Comparison of ENCODE assay signal across 28 cellular contexts in genomic region chr2:145220496-145220895, GRCh38.
DNase-seq lines count a peak whose midpoint lies in the region; ATAC-seq and TF ChIP-seq lines count a peak whose summit lies in the region.
"Had no signal": no experiment of that assay in that cellular context is flagged by ENCODE, and none has a peak within 500 bp of the region (broad histone marks: within the 10 kb centered on the region; RNA-seq: fewer than 3 reads in every experiment).

No MANE protein-coding gene starts in this region.

- H3K79me2 ChIP-seq in SK-N-SH (ENCODE audit: insufficient read depth) = no peaks in the 10 kb centered on the region
- H3K79me2 ChIP-seq: parathyroid adenoma had no signal

- CTCF ChIA-PET in SK-N-SH (lab: Yijun Ruan, JAX) = no interaction called here

- H3K27me3 ChIP-seq in SK-N-SH (ENCODE audit: insufficient read depth) = no peaks in the 10 kb centered on the region
- H3K27me3 ChIP-seq: adrenal gland, BE2C, heart left ventricle, right atrium auricular region, testis had no signal

- no peak overlapping the region for H3K4me2 ChIP-seq in SK-N-SH
- H3K4me2 ChIP-seq: A549 had no signal

- no peak for TF ChIP-seq CTCF in SK-N-SH (IDR thresholded peaks at IDR 0.05)

- no peak overlapping the region for H3K4me3 ChIP-seq in SK-N-SH (ENCODE audit: low read depth in 2 of 2, low read length in 1 of 2)
- H3K4me3 ChIP-seq: A549, adrenal gland, heart left ventricle, right atrium auricular region, SK-N-MC, testis had no signal

- no peaks in the 10 kb centered on the region for H3F3A ChIP-seq in SK-N-SH (replicated peaks; ENCODE audit: insufficient read depth)

- DNase-seq in SK-N-SH (no peak), NCI-H2081 treated with DMSO at 0.1 percent for 48 hours (lab: John Stamatoyannopoulos, UW) (peak; percentile 17), NCI-H748 (lab: John Stamatoyannopoulos, UW; ENCODE audit: unreplicated experiment) (peak; percentile 80), kidney tubule cell (ENCODE audit: low spot score) (no peak), AG08396 (ENCODE audit: low spot score) (no peak)
- DNase-seq: activated CD4-positive, alpha-beta T cell treated with anti-CD3 and anti-CD28 coated beads, Interleukin-2, amount 10 ng/mL, durations not matched to agents 7 days and 5 days; activated naive CD4-positive, alpha-beta T cell; activated T-cell treated with anti-CD3 and anti-CD28 coated beads, Interleukin-2, amount 50 U/mL, for 48 hours; adrenal gland; BE2C; heart left ventricle; KG1; left cardiac atrium; mammary epithelial cell; NCI-H226; stimulated activated CD4-positive, alpha-beta T cell treated with anti-CD3 and anti-CD28 coated beads, Interleukin-12 subunit alpha, Interleukin-12 subunit beta, amount 100 ng/mL, for 4 hours; stimulated activated CD4-positive, alpha-beta T cell treated with anti-CD3 and anti-CD28 coated beads, Interleukin-4, amount 100 ng/mL, for 24 hours; stimulated activated naive CD4-positive, alpha-beta T cell; testis had no signal

- no peaks in the 10 kb centered on the region for H3K9me3 ChIP-seq in SK-N-SH
- H3K9me3 ChIP-seq: A549, adrenal gland, BE2C, heart left ventricle, right atrium auricular region, testis had no signal

- H4K20me1 ChIP-seq in SK-N-SH (ENCODE audit: insufficient read depth) = no peaks in the 10 kb centered on the region

- H3K4me1 ChIP-seq in SK-N-SH (ENCODE audit: control insufficient read depth in 1 of 2, insufficient read depth in 2 of 2, low read depth in 1 of 2, low read length in 1 of 2) = no peaks in the 10 kb centered on the region
- H3K4me1 ChIP-seq: A549, adrenal gland, BE2C, heart left ventricle, parathyroid adenoma, right atrium auricular region, testis had no signal

- no peaks in the 10 kb centered on the region for H3K9me2 ChIP-seq in SK-N-SH

- ATAC-seq in SK-N-SH treated with all-trans-retinoic acid at 6 μM for 48 hours = no peak
- ATAC-seq in HG02642 (IDR thresholded peaks at IDR 0.05; ENCODE audit: poor library complexity, unreplicated experiment) = no peak
- ATAC-seq in GM19351 (IDR thresholded peaks at IDR 0.05; ENCODE audit: unreplicated experiment) = no peak
- ATAC-seq: A549, heart left ventricle, left cardiac atrium had no signal

- TF ChIP-seq RAD21 in SK-N-SH (IDR thresholded peaks at IDR 0.05; ENCODE audit: low read length) = no peak

- no peak overlapping the region for H3K27ac ChIP-seq in SK-N-SH (ENCODE audit: low read depth in 2 of 2, low read length in 1 of 2)
- H3K27ac ChIP-seq: A549, adrenal gland, heart left ventricle, parathyroid adenoma, right atrium auricular region, RWPE1, SK-N-MC, testis, VCaP had no signal

- POLR2A ChIA-PET in SK-N-SH (lab: Yijun Ruan, JAX) = no interaction called here

- H2AFZ ChIP-seq in SK-N-SH (ENCODE audit: low read depth) = no peak overlapping the region
- H2AFZ ChIP-seq: parathyroid adenoma had no signal

- no peaks in the 10 kb centered on the region for H3K36me3 ChIP-seq in SK-N-SH (replicated peaks in 1 of 2; ENCODE audit: control insufficient read depth in 1 of 2, insufficient read depth in 2 of 2, low read length in 1 of 2)
- H3K36me3 ChIP-seq: adrenal gland, BE2C, heart left ventricle, right atrium auricular region had no signal

- 40% methylated on average over 1 of the region's 1 CpG for WGBS in SK-N-SH (ENCODE audit: low lambda C conversion rate)

- H3K9ac ChIP-seq in SK-N-SH = no peak overlapping the region
- H3K9ac ChIP-seq: parathyroid adenoma had no signal

- TF ChIP-seq EP300 in SK-N-SH (IDR thresholded peaks at IDR 0.05; ENCODE audit: borderline replicate concordance in 1 of 2, low read depth in 1 of 2, low read length in 1 of 2) = no peak

TF ChIP-seq in SK-N-SH, 30 proteins besides CTCF, POLR2A, EP300 and RAD21:
- no peak for TF ChIP-seq SMC3 (IDR thresholded peaks at IDR 0.05; ENCODE audit: low read depth, low read length)
- TF ChIP-seq TEAD4 (IDR thresholded peaks at IDR 0.05; ENCODE audit: borderline replicate concordance, insufficient read depth) = no peak
- TF ChIP-seq TCF12 (IDR thresholded peaks at IDR 0.05) = peak; percentile 23; the same call in 1 of the 2 replicates
TF ChIP-seq in SK-N-SH: peak in this region for 1.

TF ChIP-seq in SK-N-SH treated with all-trans-retinoic acid at 6 μM for 48 hours, 23 proteins besides CTCF, POLR2A, EP300 and RAD21:
- TF ChIP-seq ARNTL (CRISPR knock-in tag; IDR thresholded peaks at IDR 0.05; ENCODE audit: borderline replicate concordance, low read depth) = no peak
- TF ChIP-seq ZNF70 (CRISPR knock-in tag; IDR thresholded peaks at IDR 0.05) = no peak
- no peak for TF ChIP-seq ZFP30 (CRISPR knock-in tag; IDR thresholded peaks at IDR 0.05)
- no peak for TF ChIP-seq CREB5 (CRISPR knock-in tag; IDR thresholded peaks at IDR 0.05; ENCODE audit: low read depth)
- TF ChIP-seq ZNF565 (CRISPR knock-in tag; conservative IDR thresholded peaks at IDR 0.05; ENCODE audit: low read depth) = no peak

Comparison
In these comparisons a context has a peak if more than half of its experiments do, and no peak if none do; other contexts are left out.
1. DNase-seq: peak in NCI-H2081 treated with DMSO at 0.1 percent for 48 hours (single experiment) and NCI-H748 (single experiment); none in SK-N-SH (single experiment), kidney tubule cell (single experiment) and AG08396 (single experiment).